8 cellular contexts compared by ENCODE assay signal in genomic region chr9:95822583-95823431, GRCh38. TPM values are rescaled to one million over a fixed set of nuclear protein-coding genes. Genes with fewer than 3 reads are reported as not detected.
DNase-seq lines count a peak whose midpoint lies in the region; ATAC-seq, FAIRE-seq and TF ChIP-seq lines count a peak whose summit lies in the region.

No MANE protein-coding gene starts in this region.

- no peak overlapping the region for H3K4me2 ChIP-seq in GM23338
- H3K4me2 ChIP-seq in neuronal stem cell (ENCODE audit: insufficient read depth, low read length, poor library complexity, severe bottlenecking), result no peak overlapping the region

- DNase-seq in GM23338 (ENCODE audit: low spot score) (no peak), MG63 (peak; percentile 83), epithelial cell of esophagus (ENCODE audit: low read depth) (peak; percentile 24), urothelium cell line (ENCODE audit: low spot score) (peak; percentile 69), neuronal stem cell (ENCODE audit: low spot score) (no peak), NCI-H1105 treated with DMSO at 0.1 percent for 48 hours (lab: John Stamatoyannopoulos, UW) (no peak)
- no peak for DNase-seq in naive thymus-derived CD8-positive, alpha-beta T cell

- H2AK5ac ChIP-seq in neuronal stem cell (ENCODE audit: low read depth, low read length), result no peak overlapping the region

- peaks cover 19% of the 10 kb centered on the region for H3K4me1 Mint-ChIP-seq in GM23338
- H3K4me1 Mint-ChIP-seq in naive thymus-derived CD8-positive, alpha-beta T cell, result peaks cover 10 to 15% (median 12%) of the 10 kb centered on the region in 4 donors

- H3K27ac ChIP-seq in GM23338 (ENCODE audit: low read depth) (no peak overlapping the region), neuronal stem cell (replicated peaks; ENCODE audit: low read length) (no peak overlapping the region)

- H3K36me3 Mint-ChIP-seq in GM23338 (ENCODE audit: low read depth), result no peaks in the 10 kb centered on the region
- peaks cover 0 to 3% (median 0%) of the 10 kb centered on the region in 3 donors for H3K36me3 Mint-ChIP-seq in naive thymus-derived CD8-positive, alpha-beta T cell

- no peaks in the 10 kb centered on the region for H3K79me1 ChIP-seq in neuronal stem cell (ENCODE audit: low read depth, low read length)

- H4K20me1 ChIP-seq in GM23338 (replicated peaks; ENCODE audit: insufficient read depth), result no peaks in the 10 kb centered on the region

- H3K4me3 ChIP-seq in GM23338 (no peak overlapping the region), MG63 (no peak overlapping the region), epithelial cell of esophagus (ENCODE audit: low read length) (no peak overlapping the region), neuronal stem cell (ENCODE audit: low read length in 2 of 2) (no peak overlapping the region)

- no CpG with 5 or more reads among the region's 11 CpGs for WGBS in neuronal stem cell (ENCODE audit: extremely low coverage in 2 of 2, insufficient read length in 2 of 2, insufficient replicate concordance in 1 of 2), 2 donors

- ATAC-seq in GM18511 (IDR thresholded peaks at IDR 0.05; ENCODE audit: unreplicated experiment), result peak; percentile 93
- ATAC-seq in GM23338, result no peak
- no peak for ATAC-seq in naive thymus-derived CD8-positive, alpha-beta T cell

- H2BK120ac ChIP-seq in neuronal stem cell (ENCODE audit: low read depth, low read length), result no peak overlapping the region

- H2BK12ac ChIP-seq in neuronal stem cell (ENCODE audit: low read length), result no peak overlapping the region

- no peak overlapping the region for H3K4me3 Mint-ChIP-seq in GM23338
- no peak overlapping the region for H3K4me3 Mint-ChIP-seq in naive thymus-derived CD8-positive, alpha-beta T cell

- H3K23ac ChIP-seq in neuronal stem cell (ENCODE audit: low read depth, low read length, poor library complexity), result no peak overlapping the region

- TF ChIP-seq CTCF in GM23338 (conservative IDR thresholded peaks at IDR 0.05; ENCODE audit: low read depth in 2 of 2) (no peak), epithelial cell of esophagus (IDR thresholded peaks at IDR 0.05; ENCODE audit: insufficient read depth, low read depth, low read length, missing control alignments) (no peak)

- no peak overlapping the region for H3K18ac ChIP-seq in neuronal stem cell (ENCODE audit: low read length)

- H3K9me3 Mint-ChIP-seq in GM23338, result no peaks in the 10 kb centered on the region
- H3K9me3 Mint-ChIP-seq in naive thymus-derived CD8-positive, alpha-beta T cell, result peaks cover 0 to 2% (median 0%) of the 10 kb centered on the region in 9 donors

- H3K27ac Mint-ChIP-seq in GM23338, result no peak overlapping the region; the same call in 1 of the 2 replicates
- H3K27ac Mint-ChIP-seq in naive thymus-derived CD8-positive, alpha-beta T cell, result peak overlapping the region in 2 of 10 donors; percentile 37 to 68

- H2BK5ac ChIP-seq in neuronal stem cell (ENCODE audit: low read length), result no peak overlapping the region

- H3K9ac ChIP-seq in neuronal stem cell (ENCODE audit: low read depth, low read length, poor library complexity), result no peak overlapping the region

- POLR2A ChIA-PET in naive thymus-derived CD8-positive, alpha-beta T cell (lab: Charles Lee), result interaction anchor here (0.9 kb wide), 1 partner anchor 53 kb away, joined by 3 read pairs; the partner anchor contains the start of gene ERCC6L2

- H2AFZ ChIP-seq in GM23338, result peak overlapping the region; percentile 14; the same call in 1 of the 2 replicates
- no peak overlapping the region for H2AFZ ChIP-seq in neuronal stem cell (ENCODE audit: low read length)

- H3K14ac ChIP-seq in neuronal stem cell (ENCODE audit: low read length), result no peak overlapping the region

- H4K8ac ChIP-seq in neuronal stem cell (ENCODE audit: low read depth, low read length), result no peak overlapping the region

- H3K27me3 ChIP-seq in GM23338 (ENCODE audit: insufficient read depth), result no peaks in the 10 kb centered on the region
- no peaks in the 10 kb centered on the region for H3K27me3 ChIP-seq in MG63
- H3K27me3 ChIP-seq in neuronal stem cell (ENCODE audit: control insufficient read depth in 3 of 3, insufficient read depth in 3 of 3, low read depth in 1 of 3, low read length in 3 of 3), result no peaks in the 10 kb centered on the region

- H3K4me1 ChIP-seq in GM23338 (ENCODE audit: insufficient read depth), result peaks cover 4% of the 10 kb centered on the region; the same call in 1 of the 2 replicates
- H3K4me1 ChIP-seq in neuronal stem cell (ENCODE audit: control insufficient read depth in 2 of 2, insufficient read depth in 1 of 2, low read depth in 1 of 2, low read length in 2 of 2), result peaks cover 0 to 3% of the 10 kb centered on the region in 2 donors

- FAIRE-seq in urothelium cell line (lab: Jason Lieb, UNC), result no peak

- H3K27me3 Mint-ChIP-seq in GM23338 (ENCODE audit: insufficient read depth, low read depth, poor library complexity), result peaks cover 2% of the 10 kb centered on the region
- peaks cover 0 to 4% (median 0%) of the 10 kb centered on the region in 5 donors for H3K27me3 Mint-ChIP-seq in naive thymus-derived CD8-positive, alpha-beta T cell

- H2BK15ac ChIP-seq in neuronal stem cell (ENCODE audit: low read length), result no peak overlapping the region

- H3K4ac ChIP-seq in neuronal stem cell (ENCODE audit: low read length), result no peak overlapping the region

- H3K36me3 ChIP-seq in GM23338 (ENCODE audit: insufficient read depth) (no peaks in the 10 kb centered on the region), MG63 (no peaks in the 10 kb centered on the region), neuronal stem cell (replicated peaks in 1 of 2; ENCODE audit: control insufficient read depth in 2 of 2, insufficient read depth in 2 of 2, low read length in 2 of 2) (no peaks in the 10 kb centered on the region)

- H3F3A ChIP-seq in GM23338 (replicated peaks; ENCODE audit: low read depth), result no peaks in the 10 kb centered on the region

- no peaks in the 10 kb centered on the region for H3K79me2 ChIP-seq in GM23338 (replicated peaks; ENCODE audit: insufficient read depth)

- H3K9me3 ChIP-seq in MG63 (no peaks in the 10 kb centered on the region), neuronal stem cell (replicated peaks in 1 of 2; ENCODE audit: control insufficient read depth in 2 of 2, insufficient read depth in 1 of 2, low read depth in 1 of 2, low read length in 2 of 2) (peaks cover 0 to 1% of the 10 kb centered on the region in 2 donors)

- no peaks in the 10 kb centered on the region for H3K9me2 ChIP-seq in GM23338 (ENCODE audit: insufficient read depth)

- H4K91ac ChIP-seq in neuronal stem cell (ENCODE audit: low read depth, low read length, poor library complexity), result no peak overlapping the region

TF ChIP-seq in GM23338, 12 proteins besides CTCF, POLR2A, EP300 and RAD21 (continues in another document):
- no peak for TF ChIP-seq ETS1 (IDR thresholded peaks at IDR 0.05)
- no peak for TF ChIP-seq ZNF331 (CRISPR knock-in tag; IDR thresholded peaks at IDR 0.05; ENCODE audit: low read depth)
- no peak for TF ChIP-seq POLR2AphosphoS5 (IDR thresholded peaks at IDR 0.05; ENCODE audit: low read depth)
- no peak for TF ChIP-seq EZH2phosphoT487 (IDR thresholded peaks at IDR 0.05; ENCODE audit: unreplicated experiment)

RNA-seq across cellular contexts. Expression of gene ERCC6L2, which starts 52.7 kb away (rescaled TPM):
- total RNA-seq in GM23338 (2014; rRNA removed; shearing (Covaris generic)), result 69.5 and 80.6 TPM in 2 replicates
- 31.4 and 33.5 TPM in 2 replicates for polyA plus RNA-seq in GM23338 (2016; fragmentation: Nextera tagmentation; extraction: Ambion mirVana)
- 24.2 and 36.3 TPM in 2 replicates for total RNA-seq in MG63 (2014; rRNA removed; shearing (Covaris generic); ENCODE audit: low replicate concordance)
- 19.9 TPM for polyA plus RNA-seq in neuronal stem cell (2013, experiment 1 of 2)
- polyA plus RNA-seq in neuronal stem cell (2013, experiment 2 of 2), result 20.8 TPM
- total RNA-seq in naive thymus-derived CD8-positive, alpha-beta T cell, result 10 to 100 TPM; 78.0 to 78.4 TPM
- polyA plus RNA-seq in naive thymus-derived CD8-positive, alpha-beta T cell, result 10 to 100 TPM; 45.7 to 89.4 (median 62.8) TPM

Comparison
In these comparisons a context has a peak if more than half of its experiments do, and no peak if none do; other contexts are left out.
1. DNase-seq: peak in MG63 (single experiment), epithelial cell of esophagus (single experiment) and urothelium cell line (single experiment); none in GM23338 (single experiment), neuronal stem cell (single experiment), NCI-H1105 treated with DMSO at 0.1 percent for 48 hours (single experiment) and naive thymus-derived CD8-positive, alpha-beta T cell (0 of 10).